In the genomic region with DNA sequence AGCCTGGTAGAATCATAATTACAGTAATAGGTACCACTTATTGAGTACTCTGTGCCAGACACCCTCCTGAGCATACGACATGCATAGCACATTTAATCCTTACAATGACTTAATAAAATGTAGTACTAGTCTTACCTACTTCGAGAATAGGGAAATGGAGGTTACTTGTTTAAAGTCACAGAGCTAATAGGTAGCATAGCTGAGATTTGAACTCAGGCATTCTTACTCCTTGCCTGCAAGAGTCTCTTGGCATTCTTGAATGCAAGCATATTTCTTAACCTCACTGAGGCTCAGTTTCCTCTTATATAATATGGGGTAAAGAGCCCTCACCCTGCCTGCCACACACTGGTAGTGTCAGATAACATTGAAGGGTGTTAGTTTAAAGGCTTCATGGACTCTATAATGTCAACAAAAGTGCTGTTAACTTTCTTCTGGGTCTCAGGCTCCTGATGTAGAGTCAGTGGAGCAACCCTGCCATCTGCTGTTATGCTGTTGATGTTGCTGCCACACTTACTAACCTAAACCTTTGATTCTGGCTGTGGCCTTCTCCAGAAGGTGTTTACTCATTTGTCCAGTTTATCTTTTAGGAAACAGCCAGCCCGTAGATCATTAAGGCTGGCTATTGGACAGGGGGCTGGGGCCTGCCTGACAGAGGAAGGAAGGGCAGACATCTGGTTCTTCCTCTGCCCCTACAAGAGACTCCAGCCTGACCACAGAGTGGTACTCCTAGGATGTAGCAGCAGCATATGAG, we compare ENCODE assay signal across 8 cellular contexts. TPM values are rescaled to one million over a fixed set of nuclear protein-coding genes. Genes with fewer than 3 reads are reported as not detected.
DNase-seq lines count a peak whose midpoint lies in the region; ATAC-seq and TF ChIP-seq lines count a peak whose summit lies in the region.

No MANE protein-coding gene starts in this region.

- peak; percentile 69 for DNase-seq in G401 (ENCODE audit: low spot score)
- peak; percentile 31 for DNase-seq in NCI-H446 treated with DMSO at 0.1 percent for 48 hours (lab: John Stamatoyannopoulos, UW)
- peak; percentile 79 for DNase-seq in activated effector memory CD4-positive, alpha-beta T cell treated with anti-CD3 and anti-CD28 coated beads, Interleukin-2, amount 50 U/mL, for 16 hours
- peak; percentile 85 for DNase-seq in pons (ENCODE audit: low spot score)

- TF ChIP-seq POLR2A in gastroesophageal sphincter (IDR thresholded peaks at IDR 0.05): no peak

- H3K4me1 ChIP-seq in gastroesophageal sphincter: peaks cover 6 to 70% (median 25%) of the 10 kb centered on the region in 3 donors

- ATAC-seq in gastroesophageal sphincter (peak; percentile 75), GM19467 (IDR thresholded peaks at IDR 0.05; ENCODE audit: unreplicated experiment) (no peak), GM19397 (IDR thresholded peaks at IDR 0.05; ENCODE audit: unreplicated experiment) (no peak)

- peaks cover 0 to 5% of the 10 kb centered on the region in 2 donors for H3K36me3 ChIP-seq in gastroesophageal sphincter

- H3K4me3 ChIP-seq in gastroesophageal sphincter: no peak overlapping the region

- in situ Hi-C loops in G401 (cut with HindIII; ENCODE audit: low sequenced_read_pairs): no loop called here

- TF ChIP-seq EP300 in gastroesophageal sphincter (IDR thresholded peaks at IDR 0.05): no peak

- 35 to 50% methylated on average over 1 to 3 of the region's 3 CpGs for WGBS in gastroesophageal sphincter (ENCODE audit: low coverage in 1 of 2), 2 donors

- peak overlapping the region; percentile 34 for H3K27ac ChIP-seq in 22Rv1
- peak overlapping the region; percentile 68 to 78 (median 75) for H3K27ac ChIP-seq in gastroesophageal sphincter

- no peaks in the 10 kb centered on the region for H3K9me3 ChIP-seq in gastroesophageal sphincter

- TF ChIP-seq CTCF in 22Rv1 (IDR thresholded peaks at IDR 0.05) (peak; percentile 73), gastroesophageal sphincter (IDR thresholded peaks at IDR 0.05) (peak; percentile 31 to 82 (median 78))

- H3K27me3 ChIP-seq in gastroesophageal sphincter: no peaks in the 10 kb centered on the region

RNA-seq across cellular contexts. Expression of gene LIMK2, which starts 18.9 kb away (rescaled TPM):
- total RNA-seq in G401 (2014; rRNA removed; shearing (Covaris generic)): 49.9 and 58.0 TPM in 2 replicates
- 10 to 100 TPM; 13.4 to 19.1 (median 15.9) TPM for total RNA-seq in gastroesophageal sphincter

Comparison
In these comparisons a context has a peak if more than half of its experiments do, and no peak if none do; other contexts are left out.
1. DNase-seq: peak in every context shown above with its lines; median percentile 85 in pons; 79 in activated effector memory CD4-positive, alpha-beta T cell treated with anti-CD3 and anti-CD28 coated beads, Interleukin-2, amount 50 U/mL, for 16 hours; 69 in G401; 31 in NCI-H446 treated with DMSO at 0.1 percent for 48 hours.